10 cellular contexts compared by ENCODE assay signal in genomic region chr16:27795992-27796614, GRCh38.
DNase-seq lines count a peak whose midpoint lies in the region; ATAC-seq and TF ChIP-seq lines count a peak whose summit lies in the region.
"Had no signal": no experiment of that assay in that cellular context is flagged by ENCODE, and none has a peak within 500 bp of the region (broad histone marks: within the 10 kb centered on the region; RNA-seq: fewer than 3 reads in every experiment).

No MANE protein-coding gene starts in this region.

- TF ChIP-seq CTCF in fibroblast of villous mesenchyme (IDR thresholded peaks at IDR 0.05; ENCODE audit: insufficient read depth, low read depth, low read length), result no peak

- DNase-seq in activated CD8-positive, alpha-beta memory T cell treated with anti-CD3 and anti-CD28 coated beads, Interleukin-2, amount 50 U/mL, for 48 hours, result peak; percentile 63
- DNase-seq in activated CD8-positive, alpha-beta memory T cell treated with anti-CD3 and anti-CD28 coated beads, Interleukin-2, amount 50 U/mL, for 4 hours, result no peak
- DNase-seq in fibroblast of villous mesenchyme (ENCODE audit: low read depth) (peak; percentile 49), NCI-H2171 (lab: John Stamatoyannopoulos, UW) (no peak)
- peak; percentile 7 to 22 for DNase-seq in stimulated activated CD4-positive, alpha-beta T cell treated with anti-CD3 and anti-CD28 coated beads, Interleukin-4, amount 100 ng/mL, for 48 hours (ENCODE audit: low read depth in 2 of 2)

- peak; percentile 59 for ATAC-seq in SK-N-SH treated with all-trans-retinoic acid at 6 μM for 48 hours
- no peak for ATAC-seq in HG03432 (IDR thresholded peaks at IDR 0.05; ENCODE audit: unreplicated experiment)
- no peak for ATAC-seq in GM19023 (IDR thresholded peaks at IDR 0.05; ENCODE audit: unreplicated experiment)
- ATAC-seq: naive thymus-derived CD8-positive, alpha-beta T cell had no signal

- H3K4me3 ChIP-seq in fibroblast of villous mesenchyme (ENCODE audit: low read depth, low read length), result no peak overlapping the region
- H3K4me3 ChIP-seq: tibial nerve had no signal

TF ChIP-seq in SK-N-SH treated with all-trans-retinoic acid at 6 μM for 48 hours, 23 proteins besides CTCF, POLR2A, EP300 and RAD21:
- TF ChIP-seq ZNF565 (CRISPR knock-in tag; conservative IDR thresholded peaks at IDR 0.05; ENCODE audit: low read depth) (no peak), ESRRG (CRISPR knock-in tag; IDR thresholded peaks at IDR 0.05) (no peak), TCF4 (CRISPR knock-in tag; IDR thresholded peaks at IDR 0.05; ENCODE audit: borderline replicate concordance) (no peak), GLIS3 (CRISPR knock-in tag; IDR thresholded peaks at IDR 0.05) (no peak), OSR1 (CRISPR knock-in tag; IDR thresholded peaks at IDR 0.05) (no peak), CSDC2 (CRISPR knock-in tag; IDR thresholded peaks at IDR 0.05) (no peak), PPARA (CRISPR knock-in tag; IDR thresholded peaks at IDR 0.05; ENCODE audit: borderline replicate concordance) (no peak), RARB (CRISPR knock-in tag; IDR thresholded peaks at IDR 0.05) (no peak), ZNF70 (CRISPR knock-in tag; IDR thresholded peaks at IDR 0.05) (no peak), ISL1 (CRISPR knock-in tag; IDR thresholded peaks at IDR 0.05) (no peak), ARNTL (CRISPR knock-in tag; IDR thresholded peaks at IDR 0.05; ENCODE audit: borderline replicate concordance, low read depth) (no peak), SNAI2 (CRISPR knock-in tag; IDR thresholded peaks at IDR 0.05) (no peak), TOX (CRISPR knock-in tag; IDR thresholded peaks at IDR 0.05; ENCODE audit: borderline replicate concordance) (no peak), ZFP30 (CRISPR knock-in tag; IDR thresholded peaks at IDR 0.05) (no peak), ZFP3 (CRISPR knock-in tag; IDR thresholded peaks at IDR 0.05) (no peak)
- TF ChIP-seq, protein P1, sequence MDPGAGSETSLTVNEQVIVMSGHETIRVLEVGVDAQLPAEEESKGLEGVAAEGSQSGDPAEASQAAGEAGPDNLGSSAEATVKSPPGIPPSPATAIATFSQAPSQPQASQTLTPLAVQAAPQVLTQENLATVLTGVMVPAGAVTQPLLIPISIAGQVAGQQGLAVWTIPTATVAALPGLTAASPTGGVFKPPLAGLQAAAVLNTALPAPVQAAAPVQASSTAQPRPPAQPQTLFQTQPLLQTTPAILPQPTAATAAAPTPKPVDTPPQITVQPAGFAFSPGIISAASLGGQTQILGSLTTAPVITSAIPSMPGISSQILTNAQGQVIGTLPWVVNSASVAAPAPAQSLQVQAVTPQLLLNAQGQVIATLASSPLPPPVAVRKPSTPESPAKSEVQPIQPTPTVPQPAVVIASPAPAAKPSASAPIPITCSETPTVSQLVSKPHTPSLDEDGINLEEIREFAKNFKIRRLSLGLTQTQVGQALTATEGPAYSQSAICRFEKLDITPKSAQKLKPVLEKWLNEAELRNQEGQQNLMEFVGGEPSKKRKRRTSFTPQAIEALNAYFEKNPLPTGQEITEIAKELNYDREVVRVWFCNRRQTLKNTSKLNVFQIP (CRISPR knock-in tag; IDR thresholded peaks at IDR 0.05; ENCODE audit: borderline replicate concordance, low read depth), result no peak
- TF ChIP-seq, protein P2, sequence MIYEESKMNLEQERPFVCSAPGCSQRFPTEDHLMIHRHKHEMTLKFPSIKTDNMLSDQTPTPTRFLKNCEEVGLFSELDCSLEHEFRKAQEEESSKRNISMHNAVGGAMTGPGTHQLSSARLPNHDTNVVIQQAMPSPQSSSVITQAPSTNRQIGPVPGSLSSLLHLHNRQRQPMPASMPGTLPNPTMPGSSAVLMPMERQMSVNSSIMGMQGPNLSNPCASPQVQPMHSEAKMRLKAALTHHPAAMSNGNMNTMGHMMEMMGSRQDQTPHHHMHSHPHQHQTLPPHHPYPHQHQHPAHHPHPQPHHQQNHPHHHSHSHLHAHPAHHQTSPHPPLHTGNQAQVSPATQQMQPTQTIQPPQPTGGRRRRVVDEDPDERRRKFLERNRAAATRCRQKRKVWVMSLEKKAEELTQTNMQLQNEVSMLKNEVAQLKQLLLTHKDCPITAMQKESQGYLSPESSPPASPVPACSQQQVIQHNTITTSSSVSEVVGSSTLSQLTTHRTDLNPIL (CRISPR knock-in tag; IDR thresholded peaks at IDR 0.05; ENCODE audit: low read depth), result no peak
- TF ChIP-seq, protein P3, sequence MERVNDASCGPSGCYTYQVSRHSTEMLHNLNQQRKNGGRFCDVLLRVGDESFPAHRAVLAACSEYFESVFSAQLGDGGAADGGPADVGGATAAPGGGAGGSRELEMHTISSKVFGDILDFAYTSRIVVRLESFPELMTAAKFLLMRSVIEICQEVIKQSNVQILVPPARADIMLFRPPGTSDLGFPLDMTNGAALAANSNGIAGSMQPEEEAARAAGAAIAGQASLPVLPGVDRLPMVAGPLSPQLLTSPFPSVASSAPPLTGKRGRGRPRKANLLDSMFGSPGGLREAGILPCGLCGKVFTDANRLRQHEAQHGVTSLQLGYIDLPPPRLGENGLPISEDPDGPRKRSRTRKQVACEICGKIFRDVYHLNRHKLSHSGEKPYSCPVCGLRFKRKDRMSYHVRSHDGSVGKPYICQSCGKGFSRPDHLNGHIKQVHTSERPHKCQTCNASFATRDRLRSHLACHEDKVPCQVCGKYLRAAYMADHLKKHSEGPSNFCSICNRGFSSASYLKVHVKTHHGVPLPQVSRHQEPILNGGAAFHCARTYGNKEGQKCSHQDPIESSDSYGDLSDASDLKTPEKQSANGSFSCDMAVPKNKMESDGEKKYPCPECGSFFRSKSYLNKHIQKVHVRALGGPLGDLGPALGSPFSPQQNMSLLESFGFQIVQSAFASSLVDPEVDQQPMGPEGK (CRISPR knock-in tag; IDR thresholded peaks at IDR 0.05; ENCODE audit: borderline replicate concordance), result no peak
- TF ChIP-seq, protein P4, sequence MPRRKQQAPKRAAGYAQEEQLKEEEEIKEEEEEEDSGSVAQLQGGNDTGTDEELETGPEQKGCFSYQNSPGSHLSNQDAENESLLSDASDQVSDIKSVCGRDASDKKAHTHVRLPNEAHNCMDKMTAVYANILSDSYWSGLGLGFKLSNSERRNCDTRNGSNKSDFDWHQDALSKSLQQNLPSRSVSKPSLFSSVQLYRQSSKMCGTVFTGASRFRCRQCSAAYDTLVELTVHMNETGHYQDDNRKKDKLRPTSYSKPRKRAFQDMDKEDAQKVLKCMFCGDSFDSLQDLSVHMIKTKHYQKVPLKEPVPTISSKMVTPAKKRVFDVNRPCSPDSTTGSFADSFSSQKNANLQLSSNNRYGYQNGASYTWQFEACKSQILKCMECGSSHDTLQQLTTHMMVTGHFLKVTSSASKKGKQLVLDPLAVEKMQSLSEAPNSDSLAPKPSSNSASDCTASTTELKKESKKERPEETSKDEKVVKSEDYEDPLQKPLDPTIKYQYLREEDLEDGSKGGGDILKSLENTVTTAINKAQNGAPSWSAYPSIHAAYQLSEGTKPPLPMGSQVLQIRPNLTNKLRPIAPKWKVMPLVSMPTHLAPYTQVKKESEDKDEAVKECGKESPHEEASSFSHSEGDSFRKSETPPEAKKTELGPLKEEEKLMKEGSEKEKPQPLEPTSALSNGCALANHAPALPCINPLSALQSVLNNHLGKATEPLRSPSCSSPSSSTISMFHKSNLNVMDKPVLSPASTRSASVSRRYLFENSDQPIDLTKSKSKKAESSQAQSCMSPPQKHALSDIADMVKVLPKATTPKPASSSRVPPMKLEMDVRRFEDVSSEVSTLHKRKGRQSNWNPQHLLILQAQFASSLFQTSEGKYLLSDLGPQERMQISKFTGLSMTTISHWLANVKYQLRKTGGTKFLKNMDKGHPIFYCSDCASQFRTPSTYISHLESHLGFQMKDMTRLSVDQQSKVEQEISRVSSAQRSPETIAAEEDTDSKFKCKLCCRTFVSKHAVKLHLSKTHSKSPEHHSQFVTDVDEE (CRISPR knock-in tag; IDR thresholded peaks at IDR 0.05), result no peak

Comparison
In these comparisons a context has a peak if more than half of its experiments do, and no peak if none do; other contexts are left out.
1. DNase-seq: peak in activated CD8-positive, alpha-beta memory T cell treated with anti-CD3 and anti-CD28 coated beads, Interleukin-2, amount 50 U/mL, for 48 hours (single experiment), fibroblast of villous mesenchyme (single experiment) and stimulated activated CD4-positive, alpha-beta T cell treated with anti-CD3 and anti-CD28 coated beads, Interleukin-4, amount 100 ng/mL, for 48 hours (2 of 2); none in activated CD8-positive, alpha-beta memory T cell treated with anti-CD3 and anti-CD28 coated beads, Interleukin-2, amount 50 U/mL, for 4 hours (single experiment) and NCI-H2171 (single experiment).